Comparison of ENCODE assay signal across 8 cellular contexts in the genomic region with DNA sequence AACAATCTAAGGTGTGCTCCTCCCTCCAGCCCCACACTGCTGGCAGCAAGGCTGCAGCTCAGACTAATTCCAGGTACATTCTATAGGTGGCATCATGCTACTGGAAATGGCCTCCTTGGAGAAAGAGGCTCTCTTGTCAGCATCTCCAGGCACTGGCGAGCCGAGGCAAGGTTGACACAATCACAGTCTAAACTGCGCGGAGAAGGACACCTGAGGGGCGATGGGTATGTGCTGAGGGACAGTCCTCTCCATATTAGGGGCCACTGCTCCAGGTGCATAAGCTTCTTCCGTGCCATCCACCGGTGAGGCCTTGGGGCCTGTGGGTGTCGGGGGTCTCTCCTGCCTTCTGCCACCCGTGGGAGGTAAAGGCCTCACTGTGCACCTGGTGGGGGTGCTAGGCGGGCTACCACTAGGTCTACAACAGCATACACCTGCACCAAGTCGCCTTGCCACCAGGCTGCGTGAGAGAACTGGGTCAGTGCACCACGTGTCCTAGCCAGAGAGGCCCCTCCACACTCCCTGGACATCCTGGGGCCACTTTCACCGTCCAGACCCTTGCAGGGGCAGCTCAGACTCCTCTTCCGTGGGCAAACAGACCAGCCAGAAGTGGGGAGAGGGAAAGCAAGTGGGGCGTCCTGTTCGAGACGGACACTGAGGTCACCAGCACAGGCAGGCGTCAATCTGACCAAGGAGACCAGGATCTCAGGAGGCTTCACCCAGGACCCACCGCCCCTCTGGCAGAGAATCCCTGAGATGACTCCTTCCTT. TPM values are rescaled to one million over a fixed set of nuclear protein-coding genes. Genes with fewer than 3 reads are reported as not detected.
A peak's percentile ranks its signal among the peaks of the same experiment; 100 is the strongest.
DNase-seq lines count a peak whose midpoint lies in the region; ATAC-seq and TF ChIP-seq lines count a peak whose summit lies in the region.

No MANE protein-coding gene starts in this region.

- in situ Hi-C loops in transverse colon (cut with MboI; ENCODE audit: low pct_ligation_motif_present in 1 of 4, low pct_unique_long_range_greater_than_20kb in 1 of 4, low sequenced_read_pairs in 3 of 4) = loop anchor here in 2 of 4 donors (25.0 kb wide), 1 partner anchor 178 kb away; no protein-coding TSS in a partner anchor

- TF ChIP-seq EP300 in transverse colon (IDR thresholded peaks at IDR 0.05; ENCODE audit: low read depth) (no peak), suprapubic skin (IDR thresholded peaks at IDR 0.05) (no peak)

- H3K9me3 ChIP-seq in transverse colon (no peaks in the 10 kb centered on the region), suprapubic skin (no peaks in the 10 kb centered on the region)

- H3K36me3 ChIP-seq in KMS-11 (ENCODE audit: insufficient read depth) (no peaks in the 10 kb centered on the region), transverse colon (no peaks in the 10 kb centered on the region), suprapubic skin (no peaks in the 10 kb centered on the region)

- H3K27ac ChIP-seq in KMS-11 = no peak overlapping the region
- no peak overlapping the region for H3K27ac ChIP-seq in transverse colon
- no peak overlapping the region for H3K27ac ChIP-seq in suprapubic skin

- peaks cover 46% of the 10 kb centered on the region for H3K4me1 ChIP-seq in KMS-11 (ENCODE audit: low read depth, poor library complexity, severe bottlenecking)
- H3K4me1 ChIP-seq in transverse colon = peaks cover 22 to 47% (median 44%) of the 10 kb centered on the region in 4 donors
- peaks cover 55% of the 10 kb centered on the region for H3K4me1 ChIP-seq in suprapubic skin

- peaks cover 3% of the 10 kb centered on the region for H3K36me3 Mint-ChIP-seq in T-helper 1 cell treated with Interleukin-12 subunit alpha and Interleukin-12 subunit beta and Interleukin-4 antibody, amounts not matched to agents 30 μg/mL and 1 μg/mL, for 36 hours (ENCODE audit: low read depth)

- peaks cover 78% of the 10 kb centered on the region for H3K27me3 Mint-ChIP-seq in T-helper 1 cell treated with Interleukin-12 subunit alpha and Interleukin-12 subunit beta and Interleukin-4 antibody, amounts not matched to agents 30 μg/mL and 1 μg/mL, for 36 hours (ENCODE audit: low read depth)

- H3K4me3 ChIP-seq in KMS-11 (IDR thresholded peaks at IDR 0.05; ENCODE audit: insufficient read depth, low read depth, low read length) (no peak overlapping the region), transverse colon (no peak overlapping the region), suprapubic skin (no peak overlapping the region)

- no peaks in the 10 kb centered on the region for H4K20me1 ChIP-seq in KMS-11 (ENCODE audit: insufficient read depth)

- 0 out of 2 replicates have a peak, but pooled peaks have one; percentile 18 for TF ChIP-seq CTCF in KMS-11 (conservative IDR thresholded peaks at IDR 0.05; ENCODE audit: low read depth, low read length)
- peak; percentile 35 to 64 (median 41) for TF ChIP-seq CTCF in transverse colon (IDR thresholded peaks at IDR 0.05)
- peak in 1 of 2 donors; percentile 35 for TF ChIP-seq CTCF in suprapubic skin (IDR thresholded peaks at IDR 0.05)

- peaks cover 82% of the 10 kb centered on the region for H3K27me3 ChIP-seq in KMS-11 (ENCODE audit: insufficient read depth, low read depth)
- peaks cover 99% of the 10 kb centered on the region for H3K27me3 ChIP-seq in transverse colon
- H3K27me3 ChIP-seq in suprapubic skin = peaks cover 100% of the 10 kb centered on the region

- peaks cover 28% of the 10 kb centered on the region for H3K4me1 Mint-ChIP-seq in T-helper 1 cell treated with Interleukin-12 subunit alpha and Interleukin-12 subunit beta and Interleukin-4 antibody, amounts not matched to agents 30 μg/mL and 1 μg/mL, for 36 hours (ENCODE audit: low read depth)

- H3K4me3 Mint-ChIP-seq in T-helper 1 cell treated with Interleukin-12 subunit alpha and Interleukin-12 subunit beta and Interleukin-4 antibody, amounts not matched to agents 30 μg/mL and 1 μg/mL, for 36 hours = no peak overlapping the region

- H3K9me3 Mint-ChIP-seq in T-helper 1 cell treated with Interleukin-12 subunit alpha and Interleukin-12 subunit beta and Interleukin-4 antibody, amounts not matched to agents 30 μg/mL and 1 μg/mL, for 36 hours = peaks cover 4% of the 10 kb centered on the region

- ATAC-seq in left ventricle myocardium superior = peak; percentile 61

- H3K4me2 ChIP-seq in KMS-11 = peak overlapping the region; percentile 38; the same call in 1 of the 2 replicates

- DNase-seq in ELF-1 (ENCODE audit: low read depth, low spot score) = peak; percentile 70
- no peak for DNase-seq in left ventricle myocardium superior
- peak; percentile 57 for DNase-seq in transverse colon
- no peak for DNase-seq in activated gamma-delta T cell (lab: John Stamatoyannopoulos, UW)
- DNase-seq in suprapubic skin (ENCODE audit: low spot score in 2 of 2) = no peak
- no peak for DNase-seq in cerebellar nuclear complex (lab: John Stamatoyannopoulos, UW)

- H3K9ac ChIP-seq in KMS-11 = no peak overlapping the region

- peak overlapping the region; percentile 41 for H3K27ac Mint-ChIP-seq in T-helper 1 cell treated with Interleukin-12 subunit alpha and Interleukin-12 subunit beta and Interleukin-4 antibody, amounts not matched to agents 30 μg/mL and 1 μg/mL, for 36 hours

- H3K79me2 ChIP-seq in KMS-11 (ENCODE audit: insufficient read depth, low read depth) = no peaks in the 10 kb centered on the region

- intact Hi-C loops in left ventricle myocardium superior (cut with micrococcal nuclease) = no loop called here
- intact Hi-C loops in transverse colon (cut with DNase I; ENCODE audit: low total_unique reads) = no loop called here

- no peak overlapping the region for H2AFZ ChIP-seq in KMS-11 (ENCODE audit: low read depth)

- TF ChIP-seq POLR2A in transverse colon (IDR thresholded peaks at IDR 0.05) (no peak), suprapubic skin (IDR thresholded peaks at IDR 0.05) (no peak)

- 25% methylated on average over 20 of the region's 20 CpGs; no CpG with 5 or more reads in 1 of the 2 donors for WGBS in transverse colon (ENCODE audit: low coverage in 1 of 2), 2 donors
- WGBS in suprapubic skin = 23% methylated on average over 8 of the region's 20 CpGs

RNA-seq across cellular contexts. Expression of gene CBX8, which starts 12.1 kb away (rescaled TPM):
- total RNA-seq in left ventricle myocardium superior (8.2 TPM), transverse colon (1 to 10 TPM; 1.5 to 4.4 (median 3.1) TPM), suprapubic skin (1 to 10 TPM; 2.3 to 6.4 (median 3.1) TPM)

RNA-seq across cellular contexts. Expression of gene CBX4, which starts 30.3 kb away (rescaled TPM):
- total RNA-seq in left ventricle myocardium superior (27.4 TPM), transverse colon (10 to 100 TPM in 1 of 4 donors, 1 to 10 TPM in 3; 6.6 to 25.1 (median 8.3) TPM), suprapubic skin (10 to 100 TPM; 33.0 to 47.7 (median 38.0) TPM)

RNA-seq across cellular contexts. Expression of gene CBX2, which starts 31.0 kb away (rescaled TPM):
- total RNA-seq in left ventricle myocardium superior = 2.9 TPM
- under 1 TPM in 2 of 4 donors, not detected in 2; 0.27 to 0.64 TPM for total RNA-seq in transverse colon
- total RNA-seq in suprapubic skin = 1 to 10 TPM; 2.2 to 7.0 (median 5.2) TPM

Comparison
In these comparisons a context has a peak if more than half of its experiments do, and no peak if none do; other contexts are left out.
1. DNase-seq: peak in ELF-1 (single experiment) and transverse colon (single experiment); none in left ventricle myocardium superior (single experiment), activated gamma-delta T cell (single experiment), suprapubic skin (0 of 2) and cerebellar nuclear complex (0 of 2).